Comparison of ENCODE assay signal across 9 cellular contexts in the genomic region with DNA sequence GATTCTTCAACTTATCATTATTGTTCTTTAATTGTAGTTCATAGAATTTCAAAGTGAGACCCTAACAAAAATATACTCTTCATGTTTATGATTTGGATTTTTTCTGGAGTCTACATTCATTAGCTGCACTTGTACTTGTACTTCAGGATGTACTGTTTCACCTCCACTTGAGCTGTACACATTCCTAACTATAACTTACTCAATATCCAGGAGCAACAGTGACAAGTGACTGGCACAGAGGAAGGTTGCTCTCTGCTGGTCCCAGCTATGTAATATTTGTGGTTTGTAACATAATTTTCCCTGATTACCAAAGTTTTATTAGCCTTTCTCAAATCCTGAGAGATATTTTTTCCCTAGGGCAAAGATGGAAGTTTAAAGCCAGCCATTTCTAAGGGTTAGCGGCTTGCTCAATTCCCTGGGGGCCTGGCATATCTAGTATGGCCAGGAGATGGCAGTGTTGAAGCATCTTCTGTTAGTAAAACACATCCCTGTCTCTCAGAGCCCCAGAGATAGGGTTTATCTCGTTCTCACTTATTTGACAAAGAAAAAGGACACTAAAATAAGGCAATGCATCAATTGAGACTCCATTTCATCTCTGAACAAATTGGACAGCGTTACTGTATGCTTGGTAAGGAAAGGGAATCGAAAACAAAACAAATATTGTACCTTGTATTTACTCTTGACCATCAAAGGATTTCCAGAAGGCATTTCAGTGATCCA. TPM values are rescaled to one million over a fixed set of nuclear protein-coding genes. Genes with fewer than 3 reads are reported as not detected.
A peak's percentile ranks its signal among the peaks of the same experiment; 100 is the strongest.
DNase-seq lines count a peak whose midpoint lies in the region; ATAC-seq and TF ChIP-seq lines count a peak whose summit lies in the region.
"Had no signal": no experiment of that assay in that cellular context is flagged by ENCODE, and none has a peak within 500 bp of the region (broad histone marks: within the 10 kb centered on the region; RNA-seq: fewer than 3 reads in every experiment).

No MANE protein-coding gene starts in this region.

- intact Hi-C loops in Panc1 (cut with micrococcal nuclease; ENCODE audit: unreplicated experiment) (loop anchor here (2.0 to 5.0 kb wide), 4 partner anchors 77 to 683 kb away; partner anchors contain the start of genes OR51V1 and OR52N2), psoas muscle (cut with DNase I) (loop anchor here (5.0 to 10.0 kb wide), 3 partner anchors 681 to 1241 kb away; partner anchors contain the start of gene OR52N2 (in 2 of the 2)), sigmoid colon (cut with DNase I) (loop anchor here (5.0 kb wide), 1 partner anchor 683 kb away; the partner anchor contains the start of gene OR52N2)

- BruUV-seq in Panc1 (replicated peaks; lab: Mats Ljungman, UMichigan): no TSS peak

- H3K4me3 ChIP-seq in Panc1 (ENCODE audit: low read depth in 2 of 2, low read length in 2 of 2): no peak overlapping the region
- no peak overlapping the region for H3K4me3 ChIP-seq in cardiac muscle cell
- no peak overlapping the region for H3K4me3 ChIP-seq in psoas muscle
- H3K4me3 ChIP-seq in sigmoid colon: no peak overlapping the region

- H3K4me1 Mint-ChIP-seq in activated naive CD4-positive, alpha-beta T cell treated with anti-CD3 and anti-CD28 coated beads, Interleukin-2, amount 10 ng/mL, durations not matched to agents 7 days and 5 days: no peaks in the 10 kb centered on the region

- H3K9me3 Mint-ChIP-seq in activated naive CD4-positive, alpha-beta T cell treated with anti-CD3 and anti-CD28 coated beads, Interleukin-2, amount 10 ng/mL, durations not matched to agents 7 days and 5 days: no peaks in the 10 kb centered on the region

- H3K27ac ChIP-seq in Panc1 (ENCODE audit: low read length): no peak overlapping the region
- H3K27ac ChIP-seq in cardiac muscle cell: no peak overlapping the region
- H3K27ac ChIP-seq in psoas muscle: no peak overlapping the region
- no peak overlapping the region for H3K27ac ChIP-seq in sigmoid colon

- no peaks in the 10 kb centered on the region for H3K36me3 Mint-ChIP-seq in activated naive CD4-positive, alpha-beta T cell treated with anti-CD3 and anti-CD28 coated beads, Interleukin-2, amount 10 ng/mL, durations not matched to agents 7 days and 5 days

- no peak for TF ChIP-seq POLR2A in sigmoid colon (IDR thresholded peaks at IDR 0.05)

- H3K27me3 Mint-ChIP-seq in activated naive CD4-positive, alpha-beta T cell treated with anti-CD3 and anti-CD28 coated beads, Interleukin-2, amount 10 ng/mL, durations not matched to agents 7 days and 5 days: no peaks in the 10 kb centered on the region

- in situ Hi-C loops in Panc1 (cut with HindIII; ENCODE audit: low pct_unique_long_range_greater_than_20kb, low sequenced_read_pairs): no loop called here

- no peaks in the 10 kb centered on the region for H3K9me3 ChIP-seq in Panc1 (ENCODE audit: control insufficient read depth, insufficient read depth, low read depth, low read length)
- H3K9me3 ChIP-seq in cardiac muscle cell (ENCODE audit: low read depth): no peaks in the 10 kb centered on the region
- no peaks in the 10 kb centered on the region for H3K9me3 ChIP-seq in psoas muscle
- H3K9me3 ChIP-seq in sigmoid colon: no peaks in the 10 kb centered on the region

- CTCF ChIA-PET in Panc1 (lab: Charles Lee): interaction anchor here (0.6 kb wide), 1 partner anchor 1205 kb away, joined by 10 read pairs; no protein-coding TSS in a partner anchor
- CTCF ChIA-PET in activated naive CD4-positive, alpha-beta T cell treated with anti-CD3 and anti-CD28 coated beads, Interleukin-2, amount 10 ng/mL, durations not matched to agents 7 days and 5 days (lab: Charles Lee): interaction anchor here (0.8 to 1.5 kb wide), 3 partner anchors 10 to 683 kb away, joined by 3 read pairs; no protein-coding TSS in a partner anchor

- H3K27me3 ChIP-seq in Panc1 (ENCODE audit: control insufficient read depth, insufficient read depth, low read length) (no peaks in the 10 kb centered on the region), cardiac muscle cell (no peaks in the 10 kb centered on the region), psoas muscle (ENCODE audit: insufficient read depth in 3 of 3, low read length in 2 of 3) (no peaks in the 10 kb centered on the region), sigmoid colon (no peaks in the 10 kb centered on the region)

- H3K4me1 ChIP-seq in Panc1 (ENCODE audit: control insufficient read depth, insufficient read depth, low read length): no peaks in the 10 kb centered on the region
- H3K4me1 ChIP-seq in cardiac muscle cell (ENCODE audit: low read depth): no peaks in the 10 kb centered on the region
- H3K4me1 ChIP-seq in psoas muscle: no peaks in the 10 kb centered on the region
- H3K4me1 ChIP-seq in sigmoid colon: no peaks in the 10 kb centered on the region

- H3K36me3 ChIP-seq in Panc1 (ENCODE audit: control insufficient read depth, insufficient read depth, low read length) (no peaks in the 10 kb centered on the region), cardiac muscle cell (no peaks in the 10 kb centered on the region), psoas muscle (ENCODE audit: insufficient read depth in 1 of 2, low read depth in 1 of 2) (no peaks in the 10 kb centered on the region), sigmoid colon (no peaks in the 10 kb centered on the region)

- DNase-seq in Daoy (ENCODE audit: low read depth) (peak; percentile 54), HUDEP-2 (lab: John Stamatoyannopoulos, UW; ENCODE audit: unreplicated experiment in 76 of 76) (peak in 70 of 76 experiments; percentile 3 to 85 (median 59)), Panc1 (ENCODE audit: low read depth, low spot score) (peak; percentile 66), cardiac muscle cell (ENCODE audit: low read depth in 1 of 2, low spot score in 1 of 2) (peak; percentile 78 to 79), psoas muscle (peak; percentile 26 to 60), sigmoid colon (no peak)
- DNase-seq in activated naive CD4-positive, alpha-beta T cell treated with anti-CD3 and anti-CD28 coated beads, Interleukin-2, amount 10 ng/mL, durations not matched to agents 7 days and 5 days: peak; percentile 66

- no peak overlapping the region for H3K27ac Mint-ChIP-seq in activated naive CD4-positive, alpha-beta T cell treated with anti-CD3 and anti-CD28 coated beads, Interleukin-2, amount 10 ng/mL, durations not matched to agents 7 days and 5 days

- WGBS in psoas muscle, 3 donors: 4 to 9% (median 5%) methylated on average over 4 of the region's 4 CpGs
- 5 to 6% methylated on average over 4 of the region's 4 CpGs for WGBS in sigmoid colon, 2 donors

- H3K4me3 Mint-ChIP-seq in activated naive CD4-positive, alpha-beta T cell treated with anti-CD3 and anti-CD28 coated beads, Interleukin-2, amount 10 ng/mL, durations not matched to agents 7 days and 5 days: no peak overlapping the region

- ATAC-seq in GM21390 (IDR thresholded peaks at IDR 0.05; ENCODE audit: unreplicated experiment) (peak; percentile 97), Panc1 (peak; percentile 95), psoas muscle (peak; percentile 58 to 76 (median 70))

- POLR2A ChIA-PET in Panc1 (lab: Charles Lee): no interaction called here

- TF ChIP-seq CTCF in Panc1 (IDR thresholded peaks at IDR 0.05) (peak; percentile 94), cardiac muscle cell (IDR thresholded peaks at IDR 0.05; ENCODE audit: low read depth, low read length) (peak; percentile 77), psoas muscle (IDR thresholded peaks at IDR 0.05) (peak; percentile 74), sigmoid colon (IDR thresholded peaks at IDR 0.05) (peak in 2 of 4 experiments; percentile 60 to 76)

- TF ChIP-seq EP300 in sigmoid colon (IDR thresholded peaks at IDR 0.05): no peak

RNA-seq across cellular contexts. Expression of gene OR52A5, which starts 14.2 kb away (rescaled TPM):
- total RNA-seq in Daoy (2014; rRNA removed; shearing (Covaris generic)): not detected in 2 replicates
- total RNA-seq in Panc1 (2021; ENCODE audit: unreplicated experiment) (not detected), cardiac muscle cell (not detected in 2 replicates), psoas muscle (not detected), sigmoid colon (not detected)
- not detected for polyA plus RNA-seq in Panc1 (2012; ENCODE audit: insufficient read length)
- polyA plus RNA-seq in cardiac muscle cell (not detected in 2 replicates), psoas muscle (not detected), sigmoid colon (not detected)
- polyA plus RNA-seq: esophagus had no signal

RNA-seq across cellular contexts. Expression of gene OR52A1, which starts 30.6 kb away (rescaled TPM):
- total RNA-seq in Daoy (2014; rRNA removed; shearing (Covaris generic)): under 0.01 TPM in 1 of 2 replicates, not detected in the other
- total RNA-seq in Panc1 (2021; ENCODE audit: unreplicated experiment): not detected
- not detected for polyA plus RNA-seq in Panc1 (2012; ENCODE audit: insufficient read length)
- not detected in 2 replicates for total RNA-seq in cardiac muscle cell
- not detected in 2 replicates for polyA plus RNA-seq in cardiac muscle cell
- not detected for total RNA-seq in psoas muscle
- not detected for polyA plus RNA-seq in psoas muscle
- not detected for total RNA-seq in sigmoid colon
- polyA plus RNA-seq in sigmoid colon: not detected
- polyA plus RNA-seq: esophagus had no signal

RNA-seq across cellular contexts. Expression of gene OR52E1, which starts 54.6 kb away (rescaled TPM):
- not detected in 2 replicates for total RNA-seq in Daoy (2014; rRNA removed; shearing (Covaris generic))
- total RNA-seq in Panc1 (2021; ENCODE audit: unreplicated experiment): not detected
- polyA plus RNA-seq in Panc1 (2012; ENCODE audit: insufficient read length): not detected
- not detected in 2 replicates for total RNA-seq in cardiac muscle cell
- polyA plus RNA-seq in cardiac muscle cell: not detected in 2 replicates
- not detected for total RNA-seq in psoas muscle
- not detected for polyA plus RNA-seq in psoas muscle
- total RNA-seq in sigmoid colon: not detected
- not detected for polyA plus RNA-seq in sigmoid colon
- polyA plus RNA-seq: esophagus had no signal
